17 cellular contexts compared by ENCODE assay signal in the genomic region with DNA sequence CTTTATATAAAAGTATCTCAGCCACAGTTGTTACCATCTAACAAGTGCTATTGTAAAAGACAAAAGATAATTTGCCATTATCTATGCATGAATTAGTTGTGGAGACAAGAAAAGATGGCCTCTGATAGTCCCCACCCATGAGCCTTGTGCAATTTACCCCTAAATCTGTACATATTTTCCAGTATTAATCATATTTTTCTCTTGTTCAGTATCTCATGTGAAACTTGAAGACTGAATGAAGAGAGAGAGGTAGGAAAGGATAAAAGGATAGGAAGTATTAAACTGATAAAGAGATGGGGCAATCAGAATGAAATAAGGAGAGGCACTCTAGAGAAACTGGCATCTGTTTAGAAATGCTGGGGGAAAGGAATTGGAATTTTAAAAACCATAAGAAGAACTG. TPM values are rescaled to one million over a fixed set of nuclear protein-coding genes. Genes with fewer than 3 reads are reported as not detected.
A peak's percentile ranks its signal among the peaks of the same experiment; 100 is the strongest.
DNase-seq lines count a peak whose midpoint lies in the region; ATAC-seq and TF ChIP-seq lines count a peak whose summit lies in the region.
"Had no signal": no experiment of that assay in that cellular context is flagged by ENCODE, and none has a peak within 500 bp of the region (broad histone marks: within the 10 kb centered on the region; RNA-seq: fewer than 3 reads in every experiment).

No MANE protein-coding gene starts in this region.

- peaks cover 0 to 1% of the 10 kb centered on the region in 2 donors for H3K27me3 Mint-ChIP-seq in CD4-positive, alpha-beta memory T cell
- peaks cover 2% of the 10 kb centered on the region; the same call in 1 of the 2 replicates for H3K27me3 Mint-ChIP-seq in HFFc6 (ENCODE audit: insufficient read depth)

- H3K9me3 Mint-ChIP-seq in CD4-positive, alpha-beta memory T cell = peaks cover 0 to 3% (median 0%) of the 10 kb centered on the region in 8 donors
- no peaks in the 10 kb centered on the region for H3K9me3 Mint-ChIP-seq in HFFc6
- H3K9me3 Mint-ChIP-seq: T-helper 1 cell treated with Interleukin-12 subunit alpha and Interleukin-12 subunit beta and Interleukin-4 antibody, amounts not matched to agents 30 μg/mL and 1 μg/mL, for 36 hours had no signal

- intact Hi-C loops in CD4-positive, alpha-beta memory T cell (cut with micrococcal nuclease) = loop anchor here (5.0 kb wide), 2 partner anchors 73 to 97 kb away; a partner anchor contains a TSS
- intact Hi-C loops in body of pancreas (cut with DNase I) = no loop called here

- H3K27ac ChIP-seq in CD4-positive, alpha-beta memory T cell (ENCODE audit: low read depth, low read length) = peak overlapping the region; percentile 5
- H3K27ac ChIP-seq in body of pancreas = peak overlapping the region in 3 of 4 donors; percentile 20 to 77 (median 63)
- H3K27ac ChIP-seq: brain microvascular endothelial cell, foreskin keratinocyte, ovary had no signal

- ATAC-seq in body of pancreas (no peak), HG03159 (IDR thresholded peaks at IDR 0.05; ENCODE audit: unreplicated experiment) (no peak), GM18505 (IDR thresholded peaks at IDR 0.05; ENCODE audit: unreplicated experiment) (no peak)
- ATAC-seq: foreskin keratinocyte, K562 had no signal

- peaks cover 37 to 44% (median 42%) of the 10 kb centered on the region in 4 donors for H3K4me1 Mint-ChIP-seq in CD4-positive, alpha-beta memory T cell
- H3K4me1 Mint-ChIP-seq in HFFc6 (ENCODE audit: low read depth) = peaks cover 56% of the 10 kb centered on the region

- peaks cover 36% of the 10 kb centered on the region for H3K4me1 ChIP-seq in CD4-positive, alpha-beta memory T cell (ENCODE audit: insufficient read depth, low read length)
- H3K4me1 ChIP-seq in body of pancreas (peaks cover 10% of the 10 kb centered on the region), mucosa of stomach (ENCODE audit: control insufficient read depth, insufficient read depth, low read length) (peaks cover 6% of the 10 kb centered on the region)
- H3K4me1 ChIP-seq: foreskin keratinocyte had no signal

- TF ChIP-seq POLR2A in body of pancreas (IDR thresholded peaks at IDR 0.05) (no peak), GM18505 (IDR thresholded peaks at IDR 0.05; ENCODE audit: borderline replicate concordance, extremely low read depth, insufficient read depth, insufficient read length) (no peak)

- no peaks in the 10 kb centered on the region for H3K36me3 ChIP-seq in CD4-positive, alpha-beta memory T cell (ENCODE audit: insufficient read depth, low read length)
- H3K36me3 ChIP-seq in body of pancreas (replicated peaks in 1 of 2; ENCODE audit: insufficient read depth in 1 of 2, low read depth in 2 of 2) (no peaks in the 10 kb centered on the region), mucosa of stomach (ENCODE audit: control insufficient read depth, insufficient read depth, low read length) (no peaks in the 10 kb centered on the region)
- H3K36me3 ChIP-seq: brain microvascular endothelial cell, ovary had no signal

- no peaks in the 10 kb centered on the region for H3K9me3 ChIP-seq in CD4-positive, alpha-beta memory T cell (ENCODE audit: control insufficient read depth in 1 of 2, low read length in 2 of 2)
- H3K9me3 ChIP-seq in body of pancreas (no peaks in the 10 kb centered on the region), mucosa of stomach (ENCODE audit: control insufficient read depth, low read length) (no peaks in the 10 kb centered on the region)
- H3K9me3 ChIP-seq: ovary had no signal

- TF ChIP-seq CTCF in HFFc6 (IDR thresholded peaks at IDR 0.05) = no peak
- TF ChIP-seq CTCF in body of pancreas (IDR thresholded peaks at IDR 0.05) = no peak

- H3K4me3 Mint-ChIP-seq in CD4-positive, alpha-beta memory T cell = peak overlapping the region; percentile 65 to 83 (median 72)
- no peak overlapping the region for H3K4me3 Mint-ChIP-seq in HFFc6
- H3K4me3 Mint-ChIP-seq: T-helper 1 cell treated with Interleukin-12 subunit alpha and Interleukin-12 subunit beta and Interleukin-4 antibody, amounts not matched to agents 30 μg/mL and 1 μg/mL, for 36 hours had no signal

- H3K36me3 Mint-ChIP-seq in CD4-positive, alpha-beta memory T cell = no peaks in the 10 kb centered on the region
- H3K36me3 Mint-ChIP-seq in HFFc6 (ENCODE audit: low read depth) = no peaks in the 10 kb centered on the region

- H3K27ac Mint-ChIP-seq in CD4-positive, alpha-beta memory T cell = peak overlapping the region; percentile 72 to 94 (median 89)
- H3K27ac Mint-ChIP-seq in HFFc6 = peak overlapping the region; percentile 13; the same call in 1 of the 2 replicates
- H3K27ac Mint-ChIP-seq: T-helper 1 cell treated with Interleukin-12 subunit alpha and Interleukin-12 subunit beta and Interleukin-4 antibody, amounts not matched to agents 30 μg/mL and 1 μg/mL, for 36 hours had no signal

- H3K9ac ChIP-seq in mucosa of stomach (ENCODE audit: low read length) = peak overlapping the region; percentile 40

- H3K4me3 ChIP-seq in CD4-positive, alpha-beta memory T cell (ENCODE audit: low read length in 2 of 2) = peak overlapping the region in 1 of 2 donors; percentile 15
- H3K4me3 ChIP-seq in body of pancreas = no peak overlapping the region
- H3K4me3 ChIP-seq in mucosa of stomach (ENCODE audit: low read length) = no peak overlapping the region
- H3K4me3 ChIP-seq: K562, ovary had no signal

- no peak for DNase-seq in CD4-positive, alpha-beta memory T cell
- DNase-seq in HFFc6 = no peak
- DNase-seq in body of pancreas = no peak
- no peak for DNase-seq in occipital lobe (lab: John Stamatoyannopoulos, UW)
- DNase-seq in T-helper 1 cell = no peak
- DNase-seq: brain microvascular endothelial cell, Calu3, foreskin keratinocyte, H7, kidney, NCI-H1930, ovary had no signal

- CTCF ChIA-PET in CD4-positive, alpha-beta memory T cell (lab: Charles Lee; ENCODE audit: partially characterized antibody) = interaction anchor here (1.1 to 4.7 kb wide), 3 partner anchors 52 to 98 kb away, joined by 5 to 22 read pairs (median 5); no protein-coding TSS in a partner anchor

- POLR2A ChIA-PET in CD4-positive, alpha-beta memory T cell (lab: Charles Lee; ENCODE audit: partially characterized antibody) = interaction anchor here (1.0 to 5.0 kb wide), 4 partner anchors 10 to 161 kb away, joined by 3 to 37 read pairs (median 4); a partner anchor contains a TSS

- H3K27me3 ChIP-seq in CD4-positive, alpha-beta memory T cell (ENCODE audit: insufficient read depth, low read length) = no peaks in the 10 kb centered on the region
- H3K27me3 ChIP-seq in body of pancreas (no peaks in the 10 kb centered on the region), mucosa of stomach (ENCODE audit: control insufficient read depth, insufficient read depth, low read length) (no peaks in the 10 kb centered on the region)
- H3K27me3 ChIP-seq: brain microvascular endothelial cell, foreskin keratinocyte, ovary had no signal

RNA-seq across cellular contexts. Expression of a gene that starts 3.7 kb away (rescaled TPM):
- not detected for total RNA-seq in CD4-positive, alpha-beta memory T cell
- polyA plus RNA-seq in CD4-positive, alpha-beta memory T cell = not detected
- under 1 TPM; 0.28 to 0.71 (median 0.37) TPM for total RNA-seq in HFFc6 (2021; fragmentation: NEBNext Ultra II Directional; extraction: Animal tissue kit (Norgen Biotek cat#: 25700))
- total RNA-seq in body of pancreas (not detected), occipital lobe (0.62 TPM)
- total RNA-seq: Calu3, foreskin keratinocyte, H7, K562 had no signal
- polyA plus RNA-seq: foreskin keratinocyte, K562 had no signal
